In the genomic region with DNA sequence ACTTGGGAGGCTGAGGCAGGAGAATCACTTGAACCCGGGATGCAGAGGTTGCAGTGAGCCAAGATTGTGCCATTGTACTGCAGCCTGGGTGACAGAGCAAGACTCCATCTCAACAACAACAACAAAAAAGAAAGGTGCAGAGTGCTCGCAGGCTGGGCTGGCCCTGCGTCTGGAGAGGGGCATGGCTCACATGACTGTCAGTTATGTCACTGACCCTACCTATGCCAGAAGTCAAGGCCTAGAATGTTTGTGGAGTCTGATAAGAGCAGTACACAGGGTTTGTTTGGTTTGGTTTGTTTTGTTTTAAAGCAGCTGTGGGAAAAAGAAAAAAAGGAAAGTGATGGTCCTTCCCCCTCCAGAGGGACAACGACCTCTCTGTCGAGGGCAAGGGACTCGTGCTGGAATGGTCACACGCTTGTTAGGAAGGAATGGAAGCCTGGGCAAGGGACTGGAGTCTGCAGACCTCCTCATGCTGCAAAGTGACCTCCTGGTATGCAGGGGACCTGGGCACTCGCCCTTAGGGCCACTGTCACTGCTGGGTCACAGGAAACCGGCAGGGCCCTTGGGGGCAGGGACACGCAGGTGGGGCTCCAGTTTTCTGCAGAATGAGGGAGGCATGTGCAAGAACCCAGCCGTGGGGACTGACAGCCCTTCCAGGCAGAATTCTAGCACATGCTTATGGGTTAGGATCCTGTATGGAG, we compare ENCODE assay signal across 1 cellular context.
TF ChIP-seq lines count a peak whose summit lies in the region.

No MANE protein-coding gene starts in this region.

TF ChIP-seq in HepG2, 621 proteins besides CTCF, POLR2A, EP300 and RAD21 (continued from another document and continues in another):
- TF ChIP-seq, protein P1, sequence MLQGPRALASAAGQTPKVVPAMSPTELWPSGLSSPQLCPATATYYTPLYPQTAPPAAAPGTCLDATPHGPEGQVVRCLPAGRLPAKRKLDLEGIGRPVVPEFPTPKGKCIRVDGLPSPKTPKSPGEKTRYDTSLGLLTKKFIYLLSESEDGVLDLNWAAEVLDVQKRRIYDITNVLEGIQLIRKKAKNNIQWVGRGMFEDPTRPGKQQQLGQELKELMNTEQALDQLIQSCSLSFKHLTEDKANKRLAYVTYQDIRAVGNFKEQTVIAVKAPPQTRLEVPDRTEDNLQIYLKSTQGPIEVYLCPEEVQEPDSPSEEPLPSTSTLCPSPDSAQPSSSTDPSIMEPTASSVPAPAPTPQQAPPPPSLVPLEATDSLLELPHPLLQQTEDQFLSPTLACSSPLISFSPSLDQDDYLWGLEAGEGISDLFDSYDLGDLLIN (CRISPR knock-in tag; IDR thresholded peaks at IDR 0.05; ENCODE audit: borderline replicate concordance) = peak; percentile 77
- TF ChIP-seq HOXA9 (CRISPR knock-in tag; IDR thresholded peaks at IDR 0.05; ENCODE audit: borderline replicate concordance) = peak; percentile 88; the same call in 1 of the 2 replicates
- TF ChIP-seq ZNF292 (CRISPR knock-in tag; IDR thresholded peaks at IDR 0.05; ENCODE audit: borderline replicate concordance, low read depth) = peak; percentile 76
- TF ChIP-seq ZBTB38 (CRISPR knock-in tag; IDR thresholded peaks at IDR 0.05) = peak; percentile 88
- no peak for TF ChIP-seq MXD1 (CRISPR knock-in tag; IDR thresholded peaks at IDR 0.05)
- TF ChIP-seq, protein P2, sequence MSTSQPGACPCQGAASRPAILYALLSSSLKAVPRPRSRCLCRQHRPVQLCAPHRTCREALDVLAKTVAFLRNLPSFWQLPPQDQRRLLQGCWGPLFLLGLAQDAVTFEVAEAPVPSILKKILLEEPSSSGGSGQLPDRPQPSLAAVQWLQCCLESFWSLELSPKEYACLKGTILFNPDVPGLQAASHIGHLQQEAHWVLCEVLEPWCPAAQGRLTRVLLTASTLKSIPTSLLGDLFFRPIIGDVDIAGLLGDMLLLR (CRISPR knock-in tag; IDR thresholded peaks at IDR 0.05) = no peak
- TF ChIP-seq, protein P3, sequence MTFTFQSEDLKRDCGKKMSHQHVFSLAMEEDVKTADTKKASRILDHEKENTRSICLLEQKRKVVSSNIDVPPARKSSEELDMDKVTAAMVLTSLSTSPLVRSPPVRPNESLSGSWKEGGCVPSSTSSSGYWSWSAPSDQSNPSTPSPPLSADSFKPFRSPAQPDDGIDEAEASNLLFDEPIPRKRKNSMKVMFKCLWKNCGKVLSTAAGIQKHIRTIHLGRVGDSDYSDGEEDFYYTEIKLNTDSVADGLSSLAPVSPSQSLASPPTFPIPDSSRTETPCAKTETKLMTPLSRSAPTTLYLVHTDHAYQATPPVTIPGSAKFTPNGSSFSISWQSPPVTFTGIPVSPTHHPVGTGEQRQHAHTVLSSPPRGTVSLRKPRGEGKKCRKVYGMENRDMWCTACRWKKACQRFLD (CRISPR knock-in tag; IDR thresholded peaks at IDR 0.05; ENCODE audit: borderline replicate concordance) = no peak
- TF ChIP-seq ZNF674 (CRISPR knock-in tag; IDR thresholded peaks at IDR 0.05; ENCODE audit: low read depth) = no peak
- peak; percentile 72; the same call in 1 of the 2 replicates for TF ChIP-seq GTF3A (CRISPR knock-in tag; conservative IDR thresholded peaks at IDR 0.05)
- no peak for TF ChIP-seq ISX (CRISPR knock-in tag; conservative IDR thresholded peaks at IDR 0.05)
- TF ChIP-seq ZBTB3 (CRISPR knock-in tag; IDR thresholded peaks at IDR 0.05; ENCODE audit: borderline replicate concordance, low read depth) = peak; percentile 82
- peak; percentile 100 for TF ChIP-seq SKI (IDR thresholded peaks at IDR 0.05; ENCODE audit: partially characterized antibody)
- TF ChIP-seq HMG20A (CRISPR knock-in tag; IDR thresholded peaks at IDR 0.05; ENCODE audit: borderline replicate concordance) = peak; percentile 100
- TF ChIP-seq ZNF317 (CRISPR knock-in tag; IDR thresholded peaks at IDR 0.05) = peak; percentile 69
- no peak for TF ChIP-seq ZNF577 (CRISPR knock-in tag; IDR thresholded peaks at IDR 0.05; ENCODE audit: borderline replicate concordance, low read depth)
- peak; percentile 61 for TF ChIP-seq ELF1 (CRISPR knock-in tag; IDR thresholded peaks at IDR 0.05)
- no peak for TF ChIP-seq U2AF2 (IDR thresholded peaks at IDR 0.05; ENCODE audit: low read depth, low read length)
- TF ChIP-seq ZFP36L1 (CRISPR knock-in tag; IDR thresholded peaks at IDR 0.05) = peak; percentile 99
- TF ChIP-seq ZFP90 (CRISPR knock-in tag; IDR thresholded peaks at IDR 0.05; ENCODE audit: borderline replicate concordance) = peak; percentile 55; the same call in 1 of the 2 replicates
- peak; percentile 49; the same call in 1 of the 2 replicates for TF ChIP-seq ZKSCAN1 (IDR thresholded peaks at IDR 0.05; ENCODE audit: low read length)
- no peak for TF ChIP-seq CREB3 (CRISPR knock-in tag; IDR thresholded peaks at IDR 0.05)
- TF ChIP-seq JUND (CRISPR knock-in tag; IDR thresholded peaks at IDR 0.05) = peak; percentile 90
- TF ChIP-seq SIX1 (CRISPR knock-in tag; IDR thresholded peaks at IDR 0.05; ENCODE audit: borderline replicate concordance) = peak; percentile 86
- no peak for TF ChIP-seq SUZ12 (IDR thresholded peaks at IDR 0.05; ENCODE audit: low read depth, low read length)
- no peak for TF ChIP-seq ZSCAN22 (CRISPR knock-in tag; IDR thresholded peaks at IDR 0.05)
- peak; percentile 92 for TF ChIP-seq KAT8 (CRISPR knock-in tag; IDR thresholded peaks at IDR 0.05)
- no peak for TF ChIP-seq ELF4 (CRISPR knock-in tag; IDR thresholded peaks at IDR 0.05; ENCODE audit: borderline replicate concordance)
- no peak for TF ChIP-seq IKZF4 (CRISPR knock-in tag; IDR thresholded peaks at IDR 0.05; ENCODE audit: borderline replicate concordance, low read depth, not compliant biosample characterization)
- no peak for TF ChIP-seq GPN1 (CRISPR knock-in tag; IDR thresholded peaks at IDR 0.05; ENCODE audit: borderline replicate concordance)
- no peak for TF ChIP-seq PTBP1 (IDR thresholded peaks at IDR 0.05; ENCODE audit: low read depth, low read length, poor library complexity, severe bottlenecking)
- TF ChIP-seq ZIK1 (CRISPR knock-in tag; IDR thresholded peaks at IDR 0.05; ENCODE audit: borderline replicate concordance, low read depth) = no peak; the same call in none of the 2 replicates
- peak; percentile 99 for TF ChIP-seq NFKBIZ (CRISPR knock-in tag; IDR thresholded peaks at IDR 0.05)
- peak; percentile 74; the same call in 1 of the 2 replicates for TF ChIP-seq ZNF780A (CRISPR knock-in tag; IDR thresholded peaks at IDR 0.05)
- TF ChIP-seq ZBTB21 (CRISPR knock-in tag; IDR thresholded peaks at IDR 0.05) = peak; percentile 69; the same call in 1 of the 2 replicates
- TF ChIP-seq ZSCAN29 (CRISPR knock-in tag; conservative IDR thresholded peaks at IDR 0.05) = 0 out of 2 replicates have a peak, but pooled peaks have one; percentile 50
- TF ChIP-seq, protein P4, sequence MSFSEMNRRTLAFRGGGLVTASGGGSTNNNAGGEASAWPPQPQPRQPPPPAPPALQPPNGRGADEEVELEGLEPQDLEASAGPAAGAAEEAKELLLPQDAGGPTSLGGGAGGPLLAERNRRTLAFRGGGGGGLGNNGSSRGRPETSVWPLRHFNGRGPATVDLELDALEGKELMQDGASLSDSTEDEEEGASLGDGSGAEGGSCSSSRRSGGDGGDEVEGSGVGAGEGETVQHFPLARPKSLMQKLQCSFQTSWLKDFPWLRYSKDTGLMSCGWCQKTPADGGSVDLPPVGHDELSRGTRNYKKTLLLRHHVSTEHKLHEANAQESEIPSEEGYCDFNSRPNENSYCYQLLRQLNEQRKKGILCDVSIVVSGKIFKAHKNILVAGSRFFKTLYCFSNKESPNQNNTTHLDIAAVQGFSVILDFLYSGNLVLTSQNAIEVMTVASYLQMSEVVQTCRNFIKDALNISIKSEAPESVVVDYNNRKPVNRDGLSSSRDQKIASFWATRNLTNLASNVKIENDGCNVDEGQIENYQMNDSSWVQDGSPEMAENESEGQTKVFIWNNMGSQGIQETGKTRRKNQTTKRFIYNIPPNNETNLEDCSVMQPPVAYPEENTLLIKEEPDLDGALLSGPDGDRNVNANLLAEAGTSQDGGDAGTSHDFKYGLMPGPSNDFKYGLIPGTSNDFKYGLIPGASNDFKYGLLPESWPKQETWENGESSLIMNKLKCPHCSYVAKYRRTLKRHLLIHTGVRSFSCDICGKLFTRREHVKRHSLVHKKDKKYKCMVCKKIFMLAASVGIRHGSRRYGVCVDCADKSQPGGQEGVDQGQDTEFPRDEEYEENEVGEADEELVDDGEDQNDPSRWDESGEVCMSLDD (CRISPR knock-in tag; IDR thresholded peaks at IDR 0.05; ENCODE audit: borderline replicate concordance) = no peak
- TF ChIP-seq ZNF510 (CRISPR knock-in tag; IDR thresholded peaks at IDR 0.05; ENCODE audit: low read depth) = no peak
- peak; percentile 97 for TF ChIP-seq SP5 (CRISPR knock-in tag; IDR thresholded peaks at IDR 0.05; ENCODE audit: borderline replicate concordance, low read depth)
- TF ChIP-seq PPARG (CRISPR knock-in tag; conservative IDR thresholded peaks at IDR 0.05) = peak; percentile 99
- TF ChIP-seq SMARCC2 (IDR thresholded peaks at IDR 0.05) = no peak
- TF ChIP-seq PBX2 (CRISPR knock-in tag; IDR thresholded peaks at IDR 0.05) = no peak; the same call in 1 of the 2 replicates
- TF ChIP-seq PRMT3 (CRISPR knock-in tag; IDR thresholded peaks at IDR 0.05; ENCODE audit: borderline replicate concordance, low read depth) = peak; percentile 91
- peak; percentile 100 for TF ChIP-seq FOXA3 (CRISPR knock-in tag; IDR thresholded peaks at IDR 0.05)
- TF ChIP-seq SRY (CRISPR knock-in tag; IDR thresholded peaks at IDR 0.05) = no peak
- no peak; the same call in 1 of the 2 replicates for TF ChIP-seq RBAK (CRISPR knock-in tag; IDR thresholded peaks at IDR 0.05)
- peak; percentile 87; the same call in 1 of the 2 replicates for TF ChIP-seq REL (CRISPR knock-in tag; conservative IDR thresholded peaks at IDR 0.05)
- peak; percentile 100 for TF ChIP-seq RXRB (CRISPR knock-in tag; IDR thresholded peaks at IDR 0.05; ENCODE audit: borderline replicate concordance)
- peak; percentile 86; the same call in 1 of the 2 replicates for TF ChIP-seq ZNF614 (CRISPR knock-in tag; IDR thresholded peaks at IDR 0.05; ENCODE audit: borderline replicate concordance)
- TF ChIP-seq ZFP62 (CRISPR knock-in tag; IDR thresholded peaks at IDR 0.05) = no peak
- no peak for TF ChIP-seq ZNF10 (CRISPR knock-in tag; IDR thresholded peaks at IDR 0.05; ENCODE audit: borderline replicate concordance, low read depth)
- no peak for TF ChIP-seq CREBL2 (CRISPR knock-in tag; IDR thresholded peaks at IDR 0.05; ENCODE audit: borderline replicate concordance)
- TF ChIP-seq SP140L (CRISPR knock-in tag; IDR thresholded peaks at IDR 0.05; ENCODE audit: borderline replicate concordance) = peak; percentile 95; the same call in 1 of the 2 replicates
- peak; percentile 67; the same call in 1 of the 2 replicates for TF ChIP-seq DMAP1 (CRISPR knock-in tag; IDR thresholded peaks at IDR 0.05)
- peak in 1 of 2 experiments; percentile 80; a peak in 2 of 4 replicates for TF ChIP-seq REST (IDR thresholded peaks at IDR 0.05; ENCODE audit: borderline replicate concordance in 1 of 2, low read depth in 1 of 2, low read length in 2 of 2)
- TF ChIP-seq, protein P5, sequence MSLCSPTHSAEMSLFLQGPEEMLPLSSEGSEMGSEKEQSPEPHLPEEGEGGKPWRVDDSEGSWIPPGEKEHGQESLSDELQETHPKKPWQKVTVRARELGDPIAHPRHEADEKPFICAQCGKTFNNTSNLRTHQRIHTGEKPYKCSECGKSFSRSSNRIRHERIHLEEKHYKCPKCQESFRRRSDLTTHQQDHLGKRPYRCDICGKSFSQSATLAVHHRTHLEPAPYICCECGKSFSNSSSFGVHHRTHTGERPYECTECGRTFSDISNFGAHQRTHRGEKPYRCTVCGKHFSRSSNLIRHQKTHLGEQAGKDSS (CRISPR knock-in tag; IDR thresholded peaks at IDR 0.05; ENCODE audit: borderline replicate concordance, low read depth) = peak; percentile 79
- TF ChIP-seq SRF (IDR thresholded peaks at IDR 0.05; ENCODE audit: low read depth, low read length) = peak; percentile 27; the same call in 1 of the 2 replicates
